In genomic region chr16:10581507-10581906, GRCh38 we compare ENCODE assay signal across 15 cellular contexts. TPM values are rescaled to one million over a fixed set of nuclear protein-coding genes. Genes with fewer than 3 reads are reported as not detected.
DNase-seq lines count a peak whose midpoint lies in the region; TF ChIP-seq lines count a peak whose summit lies in the region.
"Had no signal": no experiment of that assay in that cellular context is flagged by ENCODE, and none has a peak within 500 bp of the region (broad histone marks: within the 10 kb centered on the region; RNA-seq: fewer than 3 reads in every experiment).

No MANE protein-coding gene starts in this region.

- DNase-seq in GM23248: peak; percentile 37
- DNase-seq in ascending aorta (ENCODE audit: low spot score in 2 of 2): no peak
- no peak for DNase-seq in activated naive CD8-positive, alpha-beta T cell treated with anti-CD3 and anti-CD28 coated beads for 36 hours
- no peak for DNase-seq in activated T-cell treated with anti-CD3 and anti-CD28 coated beads, Interleukin-2, amount 50 U/mL, for 24 hours
- no peak for DNase-seq in KG1 (lab: John Stamatoyannopoulos, UW)
- DNase-seq in superior temporal gyrus (ENCODE audit: extremely low spot score): no peak
- DNase-seq: activated CD4-positive, alpha-beta T cell treated with anti-CD3 and anti-CD28 coated beads, Interleukin-2, amount 10 ng/mL, durations not matched to agents 24 days and 14 days; DMS79 treated with DMSO at 0.1 percent for 48 hours; NCI-H2081; NCI-H774 had no signal

- H3K9me3 ChIP-seq in GM23248 (ENCODE audit: low read depth) (no peaks in the 10 kb centered on the region), ascending aorta (no peaks in the 10 kb centered on the region), iPS-20b (ENCODE audit: insufficient read depth, low read depth, low read length) (no peaks in the 10 kb centered on the region), skeletal muscle tissue (ENCODE audit: control insufficient read depth in 3 of 3, low read length in 3 of 3) (no peaks in the 10 kb centered on the region)

- H3K36me3 Mint-ChIP-seq in activated naive CD8-positive, alpha-beta T cell treated with anti-CD3 and anti-CD28 coated beads for 36 hours: no peaks in the 10 kb centered on the region
- no peaks in the 10 kb centered on the region for H3K36me3 Mint-ChIP-seq in activated T-cell treated with anti-CD3 and anti-CD28 coated beads, Interleukin-2, amount 50 U/mL, for 24 hours (ENCODE audit: low read depth)

- peaks cover 31% of the 10 kb centered on the region for H3F3A ChIP-seq in GM23248 (ENCODE audit: insufficient read depth)

- H3K4me1 ChIP-seq in GM23248 (ENCODE audit: insufficient read depth) (peaks cover 54% of the 10 kb centered on the region), ascending aorta (peaks cover 6 to 30% of the 10 kb centered on the region in 2 donors), iPS-20b (ENCODE audit: insufficient read depth, low read length) (peaks cover 11% of the 10 kb centered on the region), skeletal muscle tissue (ENCODE audit: control insufficient read depth in 3 of 3, insufficient read depth in 3 of 3, low read length in 3 of 3) (peaks cover 40 to 48% (median 40%) of the 10 kb centered on the region in 3 donors)

- H3K9ac ChIP-seq in GM23248 (no peak overlapping the region), iPS-20b (ENCODE audit: low read depth, low read length) (no peak overlapping the region), skeletal muscle tissue (ENCODE audit: low read depth in 1 of 3, low read length in 3 of 3) (peak overlapping the region in 1 of 3 donors; percentile 93)

- H3K4me3 ChIP-seq in GM23248: no peak overlapping the region
- H3K4me3 ChIP-seq in ascending aorta: no peak overlapping the region
- H3K4me3 ChIP-seq in iPS-20b (ENCODE audit: low read length): peak overlapping the region; percentile 82; the same call in 1 of the 2 replicates
- H3K4me3 ChIP-seq in skeletal muscle tissue (ENCODE audit: low read length in 3 of 3): no peak overlapping the region

- no peaks in the 10 kb centered on the region for H3K4me1 Mint-ChIP-seq in activated naive CD8-positive, alpha-beta T cell treated with anti-CD3 and anti-CD28 coated beads for 36 hours
- H3K4me1 Mint-ChIP-seq in activated T-cell treated with anti-CD3 and anti-CD28 coated beads, Interleukin-2, amount 50 U/mL, for 24 hours (ENCODE audit: low read depth): peaks cover 2% of the 10 kb centered on the region

- peak overlapping the region; percentile 3 for H3K4me2 ChIP-seq in GM23248 (ENCODE audit: unreplicated experiment)

- no peaks in the 10 kb centered on the region for H4K20me1 ChIP-seq in GM23248 (ENCODE audit: insufficient read depth)

- H3K36me3 ChIP-seq in GM23248 (ENCODE audit: low read depth): no peaks in the 10 kb centered on the region
- H3K36me3 ChIP-seq in ascending aorta: no peaks in the 10 kb centered on the region
- H3K36me3 ChIP-seq in iPS-20b (ENCODE audit: insufficient read depth, low read depth, low read length): no peaks in the 10 kb centered on the region
- no peaks in the 10 kb centered on the region for H3K36me3 ChIP-seq in skeletal muscle tissue (ENCODE audit: control insufficient read depth in 3 of 3, insufficient read depth in 3 of 3, low read length in 3 of 3)

- H3K27ac ChIP-seq in GM23248: no peak overlapping the region
- peak overlapping the region; percentile 87 to 97 for H3K27ac ChIP-seq in ascending aorta
- no peak overlapping the region for H3K27ac ChIP-seq in iPS-20b (ENCODE audit: low read length)
- peak overlapping the region; percentile 90 for H3K27ac ChIP-seq in skeletal muscle tissue (ENCODE audit: low read depth, low read length)
- H3K27ac ChIP-seq: HL-60 had no signal

- H2AFZ ChIP-seq in GM23248: no peak overlapping the region; the same call in 1 of the 2 replicates

- in situ Hi-C loops in GM23248 (cut with MboI): no loop called here

- peaks cover 62% of the 10 kb centered on the region for H3K27me3 Mint-ChIP-seq in activated naive CD8-positive, alpha-beta T cell treated with anti-CD3 and anti-CD28 coated beads for 36 hours
- H3K27me3 Mint-ChIP-seq in activated T-cell treated with anti-CD3 and anti-CD28 coated beads, Interleukin-2, amount 50 U/mL, for 24 hours: peaks cover 73% of the 10 kb centered on the region

- H3K79me2 ChIP-seq in GM23248 (ENCODE audit: insufficient read depth): peaks cover 32% of the 10 kb centered on the region

- H3K9me3 Mint-ChIP-seq in activated naive CD8-positive, alpha-beta T cell treated with anti-CD3 and anti-CD28 coated beads for 36 hours: no peaks in the 10 kb centered on the region
- H3K9me3 Mint-ChIP-seq in activated T-cell treated with anti-CD3 and anti-CD28 coated beads, Interleukin-2, amount 50 U/mL, for 24 hours: no peaks in the 10 kb centered on the region
- H3K9me3 Mint-ChIP-seq: activated CD4-positive, alpha-beta T cell treated with anti-CD3 and anti-CD28 coated beads, Interleukin-2, amount 10 ng/mL, durations not matched to agents 24 days and 14 days; stimulated activated naive CD8-positive, alpha-beta T cell treated with anti-CD3 and anti-CD28 coated beads, Interleukin-15, Interleukin-2, amounts not matched to agents 100 ng/mL and 50 ng/mL, for 24 hours had no signal

- no peak for TF ChIP-seq CTCF in ascending aorta (IDR thresholded peaks at IDR 0.05)

- H3K9me2 ChIP-seq in GM23248 (ENCODE audit: insufficient read depth): no peaks in the 10 kb centered on the region

- H3K27ac Mint-ChIP-seq in activated naive CD8-positive, alpha-beta T cell treated with anti-CD3 and anti-CD28 coated beads for 36 hours: no peak overlapping the region
- H3K27ac Mint-ChIP-seq in activated T-cell treated with anti-CD3 and anti-CD28 coated beads, Interleukin-2, amount 50 U/mL, for 24 hours: no peak overlapping the region
- H3K27ac Mint-ChIP-seq: activated CD4-positive, alpha-beta T cell treated with anti-CD3 and anti-CD28 coated beads, Interleukin-2, amount 10 ng/mL, durations not matched to agents 24 days and 14 days; stimulated activated naive CD8-positive, alpha-beta T cell treated with anti-CD3 and anti-CD28 coated beads, Interleukin-15, Interleukin-2, amounts not matched to agents 100 ng/mL and 50 ng/mL, for 24 hours had no signal

- WGBS in GM23248 (ENCODE audit: low coverage in 1 of 2, low lambda C conversion rate in 2 of 2, missing lambda C conversion rate in 2 of 2), 2 experiments: 63 to 67% methylated on average over 2 of the region's 2 CpGs

- H3K27me3 ChIP-seq in GM23248 (replicated peaks; ENCODE audit: insufficient read depth) (no peaks in the 10 kb centered on the region), ascending aorta (no peaks in the 10 kb centered on the region), iPS-20b (ENCODE audit: insufficient read depth, low read length) (peaks cover 12% of the 10 kb centered on the region), skeletal muscle tissue (ENCODE audit: control insufficient read depth in 3 of 3, insufficient read depth in 3 of 3, low read length in 3 of 3) (no peaks in the 10 kb centered on the region)

- H3K4me3 Mint-ChIP-seq in activated naive CD8-positive, alpha-beta T cell treated with anti-CD3 and anti-CD28 coated beads for 36 hours: no peak overlapping the region
- no peak overlapping the region for H3K4me3 Mint-ChIP-seq in activated T-cell treated with anti-CD3 and anti-CD28 coated beads, Interleukin-2, amount 50 U/mL, for 24 hours
- H3K4me3 Mint-ChIP-seq: activated CD4-positive, alpha-beta T cell treated with anti-CD3 and anti-CD28 coated beads, Interleukin-2, amount 10 ng/mL, durations not matched to agents 24 days and 14 days had no signal

- intact Hi-C loops in ascending aorta (cut with DNase I): loop anchor here (2.0 to 10.0 kb wide), 6 partner anchors 67 to 361 kb away; partner anchors contain the start of gene DEXI

RNA-seq across cellular contexts. Expression of gene EMP2, which starts 1.1 kb away (rescaled TPM):
- total RNA-seq in GM23248 (2014; rRNA removed; shearing (Covaris generic)): 23.0 and 26.0 TPM in 2 replicates
- polyA plus RNA-seq in GM23248 (2016; fragmentation: Nextera tagmentation; extraction: Ambion mirVana): 65.7 and 73.7 TPM in 2 replicates
- total RNA-seq in ascending aorta (49.2 TPM), skeletal muscle tissue (42.8 TPM)
- not detected for total RNA-seq in activated naive CD8-positive, alpha-beta T cell treated with anti-CD3 and anti-CD28 coated beads for 36 hours
- total RNA-seq: activated CD4-positive, alpha-beta T cell treated with anti-CD3 and anti-CD28 coated beads, Interleukin-2, amount 10 ng/mL, durations not matched to agents 24 days and 14 days; T-helper 2 cell treated with Interferon-gamma antibody and Interleukin-4, amounts not matched to agents 100 ng/mL and 5 ng/mL, for 36 hours had no signal

Comparison
In these comparisons a context has a peak if more than half of its experiments do, and no peak if none do; other contexts are left out.
1. H3K27ac ChIP-seq: peak in ascending aorta (2 of 2) and skeletal muscle tissue (single experiment); none in GM23248 (single experiment) and iPS-20b (single experiment).
2. RNA of gene EMP2, which starts 1.1 kb away (total RNA-seq): 49.2 TPM in ascending aorta (single experiment), 42.8 TPM in skeletal muscle tissue (single experiment) and 23.0 to 26.0 TPM in GM23248; not detected in activated naive CD8-positive, alpha-beta T cell treated with anti-CD3 and anti-CD28 coated beads for 36 hours; every median in the first group is over 10 times any median in the second.